In genomic region chr3:37058117-37058516, GRCh38 we compare ENCODE assay signal across 31 cellular contexts.
"Had no signal": no experiment of that assay in that cellular context is flagged by ENCODE, and none has a peak within 500 bp of the region (broad histone marks: within the 10 kb centered on the region; RNA-seq: fewer than 3 reads in every experiment).

No MANE protein-coding gene starts in this region.

- H3K9me3 ChIP-seq: ovary, psoas muscle, spleen, suprapubic skin, testis, tibial nerve, upper lobe of left lung, vagina had no signal

- H3K4me1 ChIP-seq: neural progenitor cell, testis had no signal

- H3K4me3 Mint-ChIP-seq: natural killer cell; nephron; neural progenitor cell; stimulated activated memory B cell treated with anti-CD40 and anti-IgM and Interleukin-4, amounts not matched to agents 10 μg/mL and 1 μg/mL and 100 μg/mL, for 72 hours; stimulated activated naive CD8-positive, alpha-beta T cell treated with anti-CD3 and anti-CD28 coated beads, Interleukin-15, amount 100 ng/mL, for 72 hours had no signal

- H3K27ac Mint-ChIP-seq: natural killer cell; nephron; neural progenitor cell; progenitor cell of endocrine pancreas; stimulated activated memory B cell treated with anti-CD40 and anti-IgM and Interleukin-4, amounts not matched to agents 10 μg/mL and 1 μg/mL and 100 μg/mL, for 72 hours; stimulated activated naive CD8-positive, alpha-beta T cell treated with anti-CD3 and anti-CD28 coated beads, Interleukin-15, amount 100 ng/mL, for 72 hours had no signal

- H3K4me1 Mint-ChIP-seq: natural killer cell, neural progenitor cell had no signal

- H3K27me3 ChIP-seq: neural progenitor cell, ovary, spleen, suprapubic skin, testis, tibial nerve, upper lobe of left lung, vagina had no signal

- H3K27ac ChIP-seq: neural progenitor cell, ovary, parathyroid adenoma, psoas muscle, skin epidermis, suprapubic skin, testis, tibial nerve, vagina had no signal

- H3K36me3 ChIP-seq: neural progenitor cell, ovary had no signal

- H3K4me3 ChIP-seq: neural progenitor cell, ovary, psoas muscle, skin epidermis, smooth muscle cell, spleen, suprapubic skin, testis, tibial nerve, upper lobe of left lung, vagina had no signal

- ATAC-seq: natural killer cell; psoas muscle; right cardiac atrium; sciatic nerve; stimulated activated memory B cell treated with anti-CD40 and anti-IgM and Interleukin-4, amounts not matched to agents 10 μg/mL and 1 μg/mL and 100 μg/mL, for 72 hours; stimulated activated naive CD8-positive, alpha-beta T cell treated with anti-CD3 and anti-CD28 coated beads, Interleukin-15, amount 100 ng/mL, for 72 hours; stimulated activated naive CD8-positive, alpha-beta T cell treated with anti-CD3 and anti-CD28 coated beads, Interleukin-15, Interleukin-2, amounts not matched to agents 100 U/mL and 50 U/mL, for 24 hours had no signal

- H3K4me2 ChIP-seq: neural progenitor cell, smooth muscle cell had no signal

- H3K27me3 Mint-ChIP-seq: progenitor cell of endocrine pancreas; stimulated activated memory B cell treated with anti-CD40 and anti-IgM and Interleukin-4, amounts not matched to agents 10 μg/mL and 1 μg/mL and 100 μg/mL, for 72 hours; stimulated activated naive CD8-positive, alpha-beta T cell treated with anti-CD3 and anti-CD28 coated beads, Interleukin-15, amount 100 ng/mL, for 72 hours had no signal

- DNase-seq: natural killer cell; occipital lobe; ovary; posterior cingulate gyrus; psoas muscle; right cardiac atrium; spleen; stimulated activated CD4-positive, alpha-beta T cell treated with anti-CD3 and anti-CD28 coated beads, Interleukin-12 subunit alpha, Interleukin-12 subunit beta, amount 100 ng/mL, for 4 hours; stimulated activated CD4-positive, alpha-beta T cell treated with anti-CD3 and anti-CD28 coated beads, Interleukin-1b, Interleukin-23, amount 100 ng/mL, for 48 hours; stimulated activated CD4-positive, alpha-beta T cell treated with anti-CD3 and anti-CD28 coated beads, Interleukin-4, amount 100 ng/mL, for 1 hour; stimulated activated CD4-positive, alpha-beta T cell treated with anti-CD3 and anti-CD28 coated beads, Interleukin-4, amount 100 ng/mL, for 4 hours; stimulated activated CD8-positive, alpha-beta memory T cell treated with anti-CD3 and anti-CD28 coated beads, Interleukin-4, amount 100 ng/mL, for 48 hours; stimulated activated naive CD4-positive, alpha-beta T cell; stimulated activated naive CD8-positive, alpha-beta T cell treated with anti-CD3 and anti-CD28 coated beads, Interleukin-15, amount 100 ng/mL, for 72 hours; stimulated activated naive CD8-positive, alpha-beta T cell treated with anti-CD3 and anti-CD28 coated beads, Interleukin-15, Interleukin-2, amounts not matched to agents 100 U/mL and 50 U/mL, for 24 hours; substantia nigra; testis; trophoblast cell; upper lobe of left lung had no signal

- FAIRE-seq: urothelium cell line had no signal
